In genomic region chr22:46319319-46319718, GRCh38 we compare ENCODE assay signal across 30 cellular contexts. TPM values are rescaled to one million over a fixed set of nuclear protein-coding genes. Genes with fewer than 3 reads are reported as not detected.
"Had no signal": no experiment of that assay in that cellular context is flagged by ENCODE, and none has a peak within 500 bp of the region (broad histone marks: within the 10 kb centered on the region; RNA-seq: fewer than 3 reads in every experiment).

No MANE protein-coding gene starts in this region.

- H3K27ac ChIP-seq: adrenal gland, KMS-11, VCaP had no signal

- H3K27me3 ChIP-seq: adrenal gland, MG63 had no signal

- H3K4me3 Mint-ChIP-seq: activated CD4-positive, alpha-beta memory T cell treated with anti-CD3 and anti-CD28 coated beads for 36 hours; activated CD4-positive, alpha-beta T cell treated with anti-CD3 and anti-CD28 coated beads, Interleukin-2, amount 10 ng/mL, durations not matched to agents 7 days and 5 days; activated naive CD8-positive, alpha-beta T cell treated with anti-CD3 and anti-CD28 coated beads, Interleukin-2, amount 10 ng/mL, durations not matched to agents 7 days and 5 days; activated T-cell treated with anti-CD3 and anti-CD28 coated beads, Interleukin-2, amount 50 U/mL, for 4 hours; activated T-helper 17 cell treated with anti-CD3 and anti-CD28 coated beads, Interleukin-2, amount 50 U/mL, for 72 hours had no signal

- H3K4me1 Mint-ChIP-seq: activated CD4-positive, alpha-beta T cell treated with anti-CD3 and anti-CD28 coated beads, Interleukin-2, amount 10 ng/mL, durations not matched to agents 7 days and 5 days; activated T-helper 17 cell treated with anti-CD3 and anti-CD28 coated beads, Interleukin-2, amount 50 U/mL, for 72 hours had no signal

- H3K9me3 ChIP-seq: adrenal gland, MG63 had no signal

- DNase-seq: activated CD4-positive, alpha-beta memory T cell treated with anti-CD3 and anti-CD28 coated beads for 36 hours; activated CD4-positive, alpha-beta T cell treated with anti-CD3 and anti-CD28 coated beads, Interleukin-2, amount 10 ng/mL, durations not matched to agents 7 days and 5 days; activated CD4-positive, CD25-positive, alpha-beta regulatory T cell; activated CD8-positive, alpha-beta memory T cell treated with anti-CD3 and anti-CD28 coated beads for 24 hours; activated gamma-delta T cell treated with Interleukin-2 at 50 U/mL for 16 hours; activated naive CD4-positive, alpha-beta T cell treated with anti-CD3 and anti-CD28 coated beads, Interleukin-2, amount 50 U/mL, for 16 hours; activated naive CD8-positive, alpha-beta T cell treated with anti-CD3 and anti-CD28 coated beads, Interleukin-2, amount 10 ng/mL, durations not matched to agents 7 days and 5 days; activated T-cell treated with anti-CD3 and anti-CD28 coated beads, Interleukin-2, amount 50 U/mL, for 4 hours; adrenal gland; anterior cingulate cortex; caudate nucleus; MG63; MV-4-11; NCI-H1092 treated with DMSO at 0.1 percent for 48 hours; NCI-H1417 treated with DMSO at 0.1 percent for 48 hours; NCI-H1694; NCI-H2029; NCI-H2107; NCI-H2171 treated with DMSO at 0.1 percent for 48 hours; NCI-H226; NCI-H526 treated with DMSO at 0.1 percent for 48 hours; NCI-H82; SIG-M5 had no signal

- H3K9me3 Mint-ChIP-seq: activated CD4-positive, alpha-beta memory T cell treated with anti-CD3 and anti-CD28 coated beads for 36 hours; activated CD4-positive, alpha-beta T cell treated with anti-CD3 and anti-CD28 coated beads, Interleukin-2, amount 10 ng/mL, durations not matched to agents 7 days and 5 days; activated naive CD8-positive, alpha-beta T cell treated with anti-CD3 and anti-CD28 coated beads, Interleukin-2, amount 10 ng/mL, durations not matched to agents 7 days and 5 days; activated T-cell treated with anti-CD3 and anti-CD28 coated beads, Interleukin-2, amount 50 U/mL, for 4 hours; activated T-helper 17 cell treated with anti-CD3 and anti-CD28 coated beads, Interleukin-2, amount 50 U/mL, for 72 hours had no signal

- H3K27me3 Mint-ChIP-seq: activated CD4-positive, alpha-beta memory T cell treated with anti-CD3 and anti-CD28 coated beads for 36 hours; activated CD4-positive, alpha-beta T cell treated with anti-CD3 and anti-CD28 coated beads, Interleukin-2, amount 10 ng/mL, durations not matched to agents 7 days and 5 days; activated naive CD8-positive, alpha-beta T cell treated with anti-CD3 and anti-CD28 coated beads, Interleukin-2, amount 10 ng/mL, durations not matched to agents 7 days and 5 days; activated T-helper 17 cell treated with anti-CD3 and anti-CD28 coated beads, Interleukin-2, amount 50 U/mL, for 72 hours had no signal

- H3K4me3 ChIP-seq: adrenal gland, MG63 had no signal

- H3K4me1 ChIP-seq: adrenal gland had no signal

- H3K36me3 ChIP-seq: adrenal gland had no signal

- H3K27ac Mint-ChIP-seq: activated CD4-positive, alpha-beta memory T cell treated with anti-CD3 and anti-CD28 coated beads for 36 hours; activated CD4-positive, alpha-beta T cell treated with anti-CD3 and anti-CD28 coated beads, Interleukin-2, amount 10 ng/mL, durations not matched to agents 7 days and 5 days; activated naive CD8-positive, alpha-beta T cell treated with anti-CD3 and anti-CD28 coated beads, Interleukin-2, amount 10 ng/mL, durations not matched to agents 7 days and 5 days; activated T-helper 17 cell treated with anti-CD3 and anti-CD28 coated beads, Interleukin-2, amount 50 U/mL, for 72 hours had no signal

- ATAC-seq: activated T-cell treated with anti-CD3 and anti-CD28 coated beads, Interleukin-2, amount 50 U/mL, for 4 hours; activated T-helper 17 cell treated with anti-CD3 and anti-CD28 coated beads, Interleukin-2, amount 50 U/mL, for 72 hours had no signal

- H3K4me2 ChIP-seq: KMS-11 had no signal

- H3K9ac ChIP-seq: KMS-11 had no signal

RNA-seq across cellular contexts. Expression of gene PKDREJ, which starts 56.2 kb away (rescaled TPM):
- total RNA-seq: activated CD4-positive, alpha-beta memory T cell treated with anti-CD3 and anti-CD28 coated beads for 36 hours; activated CD4-positive, alpha-beta T cell treated with anti-CD3 and anti-CD28 coated beads, Interleukin-2, amount 10 ng/mL, durations not matched to agents 7 days and 5 days; activated naive CD8-positive, alpha-beta T cell treated with anti-CD3 and anti-CD28 coated beads, Interleukin-2, amount 10 ng/mL, durations not matched to agents 7 days and 5 days; activated T-cell treated with anti-CD3 and anti-CD28 coated beads, Interleukin-2, amount 50 U/mL, for 4 hours; activated T-helper 17 cell treated with anti-CD3 and anti-CD28 coated beads, Interleukin-2, amount 50 U/mL, for 72 hours; NCI-H460; OCI-LY7; RPMI7951; T-helper 2 cell treated with Interferon-gamma antibody and Interleukin-4, amounts not matched to agents 100 ng/mL and 5 ng/mL, for 36 hours had no signal
